8 cellular contexts compared by ENCODE assay signal in genomic region chr7:150405584-150406310, GRCh38. TPM values are rescaled to one million over a fixed set of nuclear protein-coding genes. Genes with fewer than 3 reads are reported as not detected.
DNase-seq lines count a peak whose midpoint lies in the region; ATAC-seq and TF ChIP-seq lines count a peak whose summit lies in the region.

No MANE protein-coding gene starts in this region.

- H3K36me3 ChIP-seq in SK-N-SH (replicated peaks in 1 of 2; ENCODE audit: control insufficient read depth in 1 of 2, insufficient read depth in 2 of 2, low read length in 1 of 2) (peaks cover 0 to 6% of the 10 kb centered on the region in 2 experiments), left lung (no peaks in the 10 kb centered on the region)

- no peak for TF ChIP-seq EP300 in SK-N-SH (IDR thresholded peaks at IDR 0.05; ENCODE audit: borderline replicate concordance in 1 of 2, low read depth in 1 of 2, low read length in 1 of 2)

- POLR2A ChIA-PET in SK-N-SH (lab: Yijun Ruan, JAX) = interaction anchor here (0.7 to 3.2 kb wide), 6 partner anchors 20 to 82 kb away, joined by 3 to 19 read pairs (median 4); partner anchors contain the start of genes ACTR3C, LRRC61 and REPIN1

- TF ChIP-seq CTCF in SK-N-SH (IDR thresholded peaks at IDR 0.05) = no peak
- no peak for TF ChIP-seq CTCF in chondrocyte (IDR thresholded peaks at IDR 0.05)
- no peak for TF ChIP-seq CTCF in left lung (IDR thresholded peaks at IDR 0.05)

- peak; percentile 68 for DNase-seq in NCI-H748 (lab: John Stamatoyannopoulos, UW; ENCODE audit: unreplicated experiment)
- DNase-seq in NCI-H748 treated with DMSO at 0.1 percent for 48 hours (lab: John Stamatoyannopoulos, UW) = no peak
- DNase-seq in SK-N-SH = peak; percentile 85
- peak; percentile 75 for DNase-seq in chondrocyte (ENCODE audit: low spot score)
- peak in 1 of 2 donors; percentile 82 for DNase-seq in left lung
- peak; percentile 64 for DNase-seq in stimulated activated CD8-positive, alpha-beta memory T cell treated with anti-CD3 and anti-CD28 coated beads, Interleukin-4, amount 100 ng/mL, for 48 hours

- H3K9me3 Mint-ChIP-seq in chondrocyte (ENCODE audit: low read depth) = no peaks in the 10 kb centered on the region

- H2AFZ ChIP-seq in SK-N-SH (ENCODE audit: low read depth) = peak overlapping the region; percentile 98

- intact Hi-C loops in left lung (cut with DNase I) = no loop called here

- H3K36me3 Mint-ChIP-seq in chondrocyte (ENCODE audit: low read depth) = peaks cover 3% of the 10 kb centered on the region

- no peak for TF ChIP-seq RAD21 in SK-N-SH (IDR thresholded peaks at IDR 0.05; ENCODE audit: low read length)

- peak overlapping the region; percentile 98 for H3K4me2 ChIP-seq in SK-N-SH

- peak overlapping the region in 1 of 2 experiments; percentile 87; a peak in 2 of 4 replicates for H3K27ac ChIP-seq in SK-N-SH (ENCODE audit: low read depth in 2 of 2, low read length in 1 of 2)
- peak overlapping the region; percentile 91 for H3K27ac ChIP-seq in left lung

- no peaks in the 10 kb centered on the region for H3K9me2 ChIP-seq in SK-N-SH

- 13% methylated on average over 35 of the region's 35 CpGs for WGBS in SK-N-SH (ENCODE audit: low lambda C conversion rate)

- peaks cover 2% of the 10 kb centered on the region for H3F3A ChIP-seq in SK-N-SH (replicated peaks; ENCODE audit: insufficient read depth)

- H3K4me3 ChIP-seq in SK-N-SH (ENCODE audit: low read depth in 2 of 2, low read length in 1 of 2) (peak overlapping the region; percentile 71 to 74), left lung (peak overlapping the region; percentile 49 to 55)

- no peaks in the 10 kb centered on the region for H3K79me2 ChIP-seq in SK-N-SH (ENCODE audit: insufficient read depth)

- H3K9me3 ChIP-seq in SK-N-SH (no peaks in the 10 kb centered on the region), left lung (no peaks in the 10 kb centered on the region)

- H3K27me3 ChIP-seq in SK-N-SH (ENCODE audit: insufficient read depth) (no peaks in the 10 kb centered on the region), left lung (no peaks in the 10 kb centered on the region)

- H3K27ac Mint-ChIP-seq in chondrocyte (ENCODE audit: unreplicated experiment) = peak overlapping the region; percentile 81

- ATAC-seq in left lung (peak; percentile 54), HG03139 (IDR thresholded peaks at IDR 0.05; ENCODE audit: unreplicated experiment) (no peak), GM21390 (IDR thresholded peaks at IDR 0.05; ENCODE audit: unreplicated experiment) (no peak)

- H3K4me1 Mint-ChIP-seq in chondrocyte (ENCODE audit: low read depth) = peaks cover 35% of the 10 kb centered on the region

- CTCF ChIA-PET in SK-N-SH (lab: Yijun Ruan, JAX) = interaction anchor here (0.5 to 3.4 kb wide), 15 partner anchors 9 to 50 kb away, joined by 3 to 17 read pairs (median 5); partner anchors contain the start of gene REPIN1

- no peaks in the 10 kb centered on the region for H4K20me1 ChIP-seq in SK-N-SH (ENCODE audit: insufficient read depth)

- peak overlapping the region; percentile 86 for H3K9ac ChIP-seq in SK-N-SH

- H3K4me3 Mint-ChIP-seq in chondrocyte (ENCODE audit: unreplicated experiment) = peak overlapping the region; percentile 82

- H3K27me3 Mint-ChIP-seq in chondrocyte (ENCODE audit: low read depth) = no peaks in the 10 kb centered on the region

- H3K4me1 ChIP-seq in SK-N-SH (ENCODE audit: control insufficient read depth in 1 of 2, insufficient read depth in 2 of 2, low read depth in 1 of 2, low read length in 1 of 2) (peaks cover under 1 to 28% of the 10 kb centered on the region in 2 experiments), left lung (peaks cover 6 to 26% of the 10 kb centered on the region in 2 donors)

TF ChIP-seq in SK-N-SH, 30 proteins besides CTCF, POLR2A, EP300 and RAD21:
- TF ChIP-seq TEAD4 (IDR thresholded peaks at IDR 0.05; ENCODE audit: borderline replicate concordance, insufficient read depth) = no peak
- no peak for TF ChIP-seq MAX (IDR thresholded peaks at IDR 0.05; ENCODE audit: low read depth)
- no peak for TF ChIP-seq PBX3 (IDR thresholded peaks at IDR 0.05)
- TF ChIP-seq MEF2A (IDR thresholded peaks at IDR 0.05; ENCODE audit: borderline replicate concordance, low read depth) = no peak
- TF ChIP-seq NFIC (IDR thresholded peaks at IDR 0.05; ENCODE audit: borderline replicate concordance) = no peak
- no peak for TF ChIP-seq JUND (IDR thresholded peaks at IDR 0.05)
- no peak for TF ChIP-seq RCOR1 (IDR thresholded peaks at IDR 0.05; ENCODE audit: low read length)
- no peak for TF ChIP-seq FOXJ3 (CRISPR knock-in tag; IDR thresholded peaks at IDR 0.05)
- TF ChIP-seq, protein P1, sequence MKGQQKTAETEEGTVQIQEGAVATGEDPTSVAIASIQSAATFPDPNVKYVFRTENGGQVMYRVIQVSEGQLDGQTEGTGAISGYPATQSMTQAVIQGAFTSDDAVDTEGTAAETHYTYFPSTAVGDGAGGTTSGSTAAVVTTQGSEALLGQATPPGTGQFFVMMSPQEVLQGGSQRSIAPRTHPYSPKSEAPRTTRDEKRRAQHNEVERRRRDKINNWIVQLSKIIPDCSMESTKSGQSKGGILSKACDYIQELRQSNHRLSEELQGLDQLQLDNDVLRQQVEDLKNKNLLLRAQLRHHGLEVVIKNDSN (IDR thresholded peaks at IDR 0.05; ENCODE audit: borderline replicate concordance, low read depth) = no peak
- TF ChIP-seq FOSL2 (IDR thresholded peaks at IDR 0.05; ENCODE audit: borderline replicate concordance, low read depth) = no peak
- no peak for TF ChIP-seq CHD2 (IDR thresholded peaks at IDR 0.05; ENCODE audit: low read length, partially characterized antibody)

RNA-seq across cellular contexts. Expression of gene ZNF775, which starts 26.6 kb away (rescaled TPM):
- polyA plus RNA-seq in SK-N-SH (2012; rRNA removed) = 4.6 and 5.0 TPM in 2 replicates
- polyA plus RNA-seq in SK-N-SH (2012; cell fraction: cytosol; rRNA removed) = 2.3 and 3.7 TPM in 2 replicates
- polyA plus RNA-seq in SK-N-SH (2012; cell fraction: nucleus; rRNA removed) = 6.9 and 9.8 TPM in 2 replicates
- 4.3 to 6.5 TPM (median 6.0 TPM) in 3 replicates for total RNA-seq in chondrocyte
- 1 to 10 TPM; 5.2 to 5.6 TPM for total RNA-seq in left lung

RNA-seq across cellular contexts. Expression of gene REPIN1, which starts 37.1 kb away (rescaled TPM):
- polyA plus RNA-seq in SK-N-SH (2012; rRNA removed) = 87.5 and 91.6 TPM in 2 replicates
- polyA plus RNA-seq in SK-N-SH (2012; cell fraction: cytosol; rRNA removed) = 49.6 and 70.3 TPM in 2 replicates
- 254 and 314 TPM in 2 replicates for polyA plus RNA-seq in SK-N-SH (2012; cell fraction: nucleus; rRNA removed)
- 59.5 to 65.8 TPM (median 63.4 TPM) in 3 replicates for total RNA-seq in chondrocyte
- total RNA-seq in left lung = 100 to 1,000 TPM in 1 of 2 donors, 10 to 100 TPM in 1; 81.4 to 110 TPM

RNA-seq across cellular contexts. Expression of gene GIMAP8, which starts 44.7 kb away (rescaled TPM):
- not detected in 2 replicates for polyA plus RNA-seq in SK-N-SH (2012; rRNA removed)
- polyA plus RNA-seq in SK-N-SH (2012; cell fraction: cytosol; rRNA removed) = not detected in 2 replicates
- polyA plus RNA-seq in SK-N-SH (2012; cell fraction: nucleus; rRNA removed) = 0.01 TPM in 1 of 2 replicates, not detected in the other
- total RNA-seq in chondrocyte = not detected in 3 replicates
- total RNA-seq in left lung = 10 to 100 TPM; 17.1 to 37.3 TPM

Comparison
In these comparisons a context has a peak if more than half of its experiments do, and no peak if none do; other contexts are left out.
1. RNA of gene GIMAP8, which starts 44.7 kb away (total RNA-seq): 17.1 to 37.3 TPM in left lung; not detected in chondrocyte; every median in the first group is over 10 times any median in the second.